In genomic region chr20:16423311-16424212, GRCh38 we compare ENCODE assay signal across 1 cellular context.
TF ChIP-seq lines count a peak whose summit lies in the region.

No MANE protein-coding gene starts in this region.

TF ChIP-seq in GM23338, 12 proteins besides CTCF, POLR2A, EP300 and RAD21 (continued from another document):
- TF ChIP-seq ZNF462 (CRISPR knock-in tag; IDR thresholded peaks at IDR 0.05) (no peak), NANOG (IDR thresholded peaks at IDR 0.05; ENCODE audit: borderline replicate concordance) (no peak), EZH2 (IDR thresholded peaks at IDR 0.05; ENCODE audit: low read depth, unreplicated experiment) (no peak), POLR2AphosphoS5 (IDR thresholded peaks at IDR 0.05; ENCODE audit: low read depth) (no peak), ETS1 (IDR thresholded peaks at IDR 0.05) (no peak), CREB1 (CRISPR knock-in tag; IDR thresholded peaks at IDR 0.05; ENCODE audit: low read depth) (no peak), JUNB (IDR thresholded peaks at IDR 0.05; ENCODE audit: unreplicated experiment) (no peak), STAT1 (IDR thresholded peaks at IDR 0.05; ENCODE audit: unreplicated experiment) (no peak), REST (IDR thresholded peaks at IDR 0.05; ENCODE audit: unreplicated experiment) (no peak)
